In genomic region chr20:56702931-56703840, GRCh38 we compare ENCODE assay signal across 19 cellular contexts.
"Had no signal": no experiment of that assay in that cellular context is flagged by ENCODE, and none has a peak within 500 bp of the region (broad histone marks: within the 10 kb centered on the region; RNA-seq: fewer than 3 reads in every experiment).

No MANE protein-coding gene starts in this region.

- H3K9me3 ChIP-seq: gastrocnemius medialis, mucosa of descending colon, right atrium auricular region, suprapubic skin had no signal

- H3K4me1 ChIP-seq: gastrocnemius medialis, right atrium auricular region, suprapubic skin had no signal

- H3K27ac ChIP-seq: brain microvascular endothelial cell, gastrocnemius medialis, right atrium auricular region, suprapubic skin had no signal

- H3K36me3 ChIP-seq: brain microvascular endothelial cell, gastrocnemius medialis, right atrium auricular region, suprapubic skin had no signal

- DNase-seq: activated CD4-positive, alpha-beta T cell treated with anti-CD3 and anti-CD28 coated beads for 4 hours; activated CD8-positive, alpha-beta memory T cell treated with anti-CD3 and anti-CD28 coated beads, Interleukin-2, amount 50 U/mL, for 4 hours; activated CD8-positive, alpha-beta T cell treated with anti-CD3 and anti-CD28 coated beads, Interleukin-2, amount 10 ng/mL, durations not matched to agents 7 days and 5 days; activated naive CD8-positive, alpha-beta T cell treated with anti-CD3 and anti-CD28 coated beads, Interleukin-2, amount 10 ng/mL, durations not matched to agents 7 days and 5 days; activated T-cell treated with anti-CD3 and anti-CD28 coated beads, Interleukin-2, amount 50 U/mL, for 72 hours; brain microvascular endothelial cell; cerebellar nuclear complex; effector memory CD4-positive, alpha-beta T cell; gastrocnemius medialis; mucosa of descending colon; naive thymus-derived CD4-positive, alpha-beta T cell; small intestine; stimulated activated CD4-positive, alpha-beta T cell treated with anti-CD3 and anti-CD28 coated beads, Interleukin-4, amount 100 ng/mL, for 24 hours; stimulated activated naive CD4-positive, alpha-beta T cell treated with Interleukin-2 at 50 U/mL for 16 hours had no signal

- FAIRE-seq: keratinocyte, small intestine had no signal

- ATAC-seq: activated CD8-positive, alpha-beta T cell treated with anti-CD3 and anti-CD28 coated beads, Interleukin-2, amount 10 ng/mL, durations not matched to agents 7 days and 5 days; activated T-cell treated with anti-CD3 and anti-CD28 coated beads, Interleukin-2, amount 50 U/mL, for 72 hours; gastrocnemius medialis; left lobe of liver; mucosa of descending colon; naive thymus-derived CD4-positive, alpha-beta T cell; WTC11 had no signal

- H3K4me3 ChIP-seq: gastrocnemius medialis, mucosa of descending colon, right atrium auricular region, suprapubic skin had no signal

- H3K27me3 ChIP-seq: brain microvascular endothelial cell, gastrocnemius medialis, right atrium auricular region had no signal
